ENCODE assay signal across 8 cellular contexts in the genomic region with DNA sequence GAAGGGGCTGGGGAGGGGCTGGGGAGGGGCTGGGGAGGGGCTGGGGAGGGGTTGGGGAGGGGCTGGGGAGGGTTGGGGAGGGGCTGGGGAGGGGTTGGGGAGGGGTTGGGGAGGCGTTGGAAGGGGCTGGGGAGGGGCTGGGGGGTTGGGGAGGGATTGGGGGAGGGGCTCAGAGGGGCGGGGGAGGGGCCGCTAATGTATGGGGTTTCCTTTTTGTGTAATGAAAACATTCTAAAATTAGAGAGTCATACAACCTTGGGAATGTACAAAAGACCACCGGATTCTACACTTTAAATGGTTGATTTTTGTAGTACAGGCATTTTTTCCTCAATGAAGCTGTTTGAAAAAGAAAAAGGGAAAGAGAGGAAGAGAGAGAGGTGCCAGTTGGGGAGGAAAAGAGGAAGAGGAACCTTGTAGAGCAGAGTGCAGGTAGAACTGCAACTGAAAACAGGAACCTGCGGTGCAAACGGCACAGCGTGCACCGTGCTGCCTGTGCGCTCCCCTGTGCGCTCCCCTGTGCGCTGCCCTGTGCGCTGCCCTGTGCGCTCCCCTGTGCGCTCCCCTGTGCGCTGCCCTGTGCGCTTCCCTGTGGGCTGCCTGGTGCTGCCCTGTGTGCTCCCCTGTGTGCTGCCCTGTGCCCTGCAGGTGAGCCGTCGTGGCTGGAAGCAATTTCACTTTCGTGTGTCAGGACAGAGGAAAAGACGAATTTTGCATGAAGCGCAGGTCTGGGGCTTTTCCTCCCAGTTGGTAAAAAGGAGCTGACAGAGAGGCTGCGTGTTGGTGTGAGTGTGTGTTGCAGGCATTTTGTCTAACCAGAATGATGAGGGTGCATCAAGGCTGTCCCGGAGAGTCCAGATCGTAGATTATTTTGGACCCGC. TPM values are rescaled to one million over a fixed set of nuclear protein-coding genes. Genes with fewer than 3 reads are reported as not detected.
DNase-seq lines count a peak whose midpoint lies in the region; ATAC-seq and TF ChIP-seq lines count a peak whose summit lies in the region.

No MANE protein-coding gene starts in this region.

- H3K79me2 ChIP-seq in OCI-LY7 (ENCODE audit: insufficient read depth, low read depth, low read length), result no peaks in the 10 kb centered on the region

- H3K27ac ChIP-seq in OCI-LY7 (ENCODE audit: low read depth, low read length, poor library complexity, severe bottlenecking), result peak overlapping the region; percentile 89

- H3K4me1 ChIP-seq in OCI-LY7 (ENCODE audit: insufficient read depth, low read length, poor library complexity, severe bottlenecking), result peaks cover 30% of the 10 kb centered on the region

- H4K20me1 ChIP-seq in OCI-LY7 (ENCODE audit: insufficient read depth, low read length), result no peaks in the 10 kb centered on the region

- DNase-seq in GM10248 (ENCODE audit: extremely low spot score) (peak; percentile 85), OCI-LY7 (ENCODE audit: low spot score) (peak; percentile 98), epidermal melanocyte (ENCODE audit: insufficient read length, low spot score) (no peak)
- DNase-seq in stimulated activated CD8-positive, alpha-beta memory T cell treated with anti-CD3 and anti-CD28 coated beads, Interleukin-4, amount 100 ng/mL, for 48 hours, result no peak
- no peak for DNase-seq in activated CD8-positive, alpha-beta memory T cell treated with anti-CD3 and anti-CD28 coated beads, Interleukin-2, amount 50 U/mL, for 48 hours

- no peaks in the 10 kb centered on the region for H3K9me2 ChIP-seq in OCI-LY7 (ENCODE audit: insufficient read depth, low read length)

- peak overlapping the region; percentile 78 for H3K4me2 ChIP-seq in OCI-LY7 (ENCODE audit: low read length)

- POLR2A ChIA-PET in GM10248 (lab: Yijun Ruan, JAX) (no interaction called here), OCI-LY7 (lab: Charles Lee) (interaction anchor here (0.8 kb wide), 1 partner anchor 78 kb away, joined by 3 read pairs; no protein-coding TSS in a partner anchor)

- intact Hi-C loops in OCI-LY7 (cut with micrococcal nuclease; ENCODE audit: unreplicated experiment), result loop anchor here (1.0 to 5.0 kb wide), 4 partner anchors 19 to 203 kb away; no protein-coding TSS in a partner anchor

- TF ChIP-seq CTCF in GM10248 (IDR thresholded peaks at IDR 0.05; ENCODE audit: control extremely low read depth, extremely low read depth, low read depth, missing control alignments), result no peak
- no peak for TF ChIP-seq CTCF in OCI-LY7 (conservative IDR thresholded peaks at IDR 0.05; ENCODE audit: low read length)

- CTCF ChIA-PET in GM10248 (lab: Yijun Ruan, JAX), result no interaction called here
- CTCF ChIA-PET in OCI-LY7 (lab: Charles Lee; ENCODE audit: unreplicated experiment), result no interaction called here

- H3K36me3 ChIP-seq in OCI-LY7 (ENCODE audit: insufficient read depth, low read length), result no peaks in the 10 kb centered on the region

- ATAC-seq in GM21737 (IDR thresholded peaks at IDR 0.05; ENCODE audit: unreplicated experiment), result peak; percentile 92
- ATAC-seq in HG03039 (IDR thresholded peaks at IDR 0.05; ENCODE audit: unreplicated experiment), result no peak

- peak overlapping the region; percentile 61 for H2AFZ ChIP-seq in OCI-LY7 (ENCODE audit: low read length)

- no TSS peak for BruUV-seq in OCI-LY7 (replicated peaks; lab: Mats Ljungman, UMichigan)

- peak overlapping the region; percentile 62 for H3K4me3 ChIP-seq in OCI-LY7 (ENCODE audit: low read depth, low read length, poor library complexity, severe bottlenecking)
- peak overlapping the region; percentile 53 for H3K4me3 ChIP-seq in iPS-18c (ENCODE audit: insufficient read depth, low read depth, low read length)

- no peaks in the 10 kb centered on the region for H3K9me3 ChIP-seq in OCI-LY7 (ENCODE audit: low read length)
- H3K9me3 ChIP-seq in iPS-18c (ENCODE audit: control insufficient read depth, insufficient read depth, low read length), result no peaks in the 10 kb centered on the region

RNA-seq across cellular contexts. Expression of gene METRNL, which starts 40.8 kb away (rescaled TPM):
- total RNA-seq in OCI-LY7 (2014; rRNA removed; shearing (Covaris generic)), result 16.9 and 18.8 TPM in 2 replicates
- total RNA-seq in OCI-LY7 (2022), result 19.3 and 23.3 TPM in 2 replicates

Comparison
In these comparisons a context has a peak if more than half of its experiments do, and no peak if none do; other contexts are left out.
1. DNase-seq: peak in GM10248 (single experiment) and OCI-LY7 (single experiment); none in epidermal melanocyte (single experiment), stimulated activated CD8-positive, alpha-beta memory T cell treated with anti-CD3 and anti-CD28 coated beads, Interleukin-4, amount 100 ng/mL, for 48 hours (single experiment) and activated CD8-positive, alpha-beta memory T cell treated with anti-CD3 and anti-CD28 coated beads, Interleukin-2, amount 50 U/mL, for 48 hours (single experiment).